Comparison of ENCODE assay signal across 8 cellular contexts in genomic region chr22:29359469-29359868, GRCh38. TPM values are rescaled to one million over a fixed set of nuclear protein-coding genes. Genes with fewer than 3 reads are reported as not detected.
DNase-seq lines count a peak whose midpoint lies in the region; ATAC-seq and TF ChIP-seq lines count a peak whose summit lies in the region.

No MANE protein-coding gene starts in this region.

- intact Hi-C loops in CD8-positive, alpha-beta T cell (cut with DNase I, micrococcal nuclease): no loop called here
- intact Hi-C loops in lower lobe of right lung (cut with DNase I): no loop called here

- no peaks in the 10 kb centered on the region for H3K27me3 Mint-ChIP-seq in CD8-positive, alpha-beta T cell (ENCODE audit: low read depth)
- H3K27me3 Mint-ChIP-seq in stimulated activated naive CD8-positive, alpha-beta T cell treated with anti-CD3 and anti-CD28 coated beads, Interleukin-15, amount 100 ng/mL, for 72 hours: no peaks in the 10 kb centered on the region

- CTCF ChIA-PET in CD8-positive, alpha-beta T cell (lab: Charles Lee): no interaction called here

- H3K27ac Mint-ChIP-seq in CD8-positive, alpha-beta T cell: peak overlapping the region; percentile 34
- peak overlapping the region in 1 of 2 donors; percentile 95 for H3K27ac Mint-ChIP-seq in stimulated activated naive CD8-positive, alpha-beta T cell treated with anti-CD3 and anti-CD28 coated beads, Interleukin-15, amount 100 ng/mL, for 72 hours

- H3K36me3 Mint-ChIP-seq in CD8-positive, alpha-beta T cell: peaks cover 68% of the 10 kb centered on the region

- no peak for ATAC-seq in CD8-positive, alpha-beta T cell
- ATAC-seq in lower lobe of right lung: peak; percentile 65 to 72
- ATAC-seq in stimulated activated naive CD8-positive, alpha-beta T cell treated with anti-CD3 and anti-CD28 coated beads, Interleukin-15, amount 100 ng/mL, for 72 hours: no peak

- H3K4me3 ChIP-seq in CD8-positive, alpha-beta T cell (ENCODE audit: low read depth, low read length): no peak overlapping the region
- H3K4me3 ChIP-seq in NB4 (ENCODE audit: low read depth, low read length) (no peak overlapping the region), lower lobe of right lung (no peak overlapping the region)

- H3K27ac ChIP-seq in CD8-positive, alpha-beta T cell (ENCODE audit: low read depth, low read length): no peak overlapping the region
- H3K27ac ChIP-seq in cingulate gyrus (ENCODE audit: low read depth, low read length) (peak overlapping the region; percentile 16), lower lobe of right lung (no peak overlapping the region)

- DNase-seq in CD8-positive, alpha-beta T cell: no peak
- peak; percentile 60 for DNase-seq in NB4 (ENCODE audit: low read depth)
- no peak for DNase-seq in lower lobe of right lung
- DNase-seq in stimulated activated CD4-positive, alpha-beta T cell treated with anti-CD3 and anti-CD28 coated beads, Interleukin-4, amount 100 ng/mL, for 4 hours: no peak
- DNase-seq in stimulated activated naive CD8-positive, alpha-beta T cell treated with anti-CD3 and anti-CD28 coated beads, Interleukin-15, amount 100 ng/mL, for 72 hours: no peak
- DNase-seq in COLO829 (ENCODE audit: low spot score): no peak
- DNase-seq in cortex of kidney (lab: John Stamatoyannopoulos, UW): no peak

- no peaks in the 10 kb centered on the region for H3K4me1 Mint-ChIP-seq in CD8-positive, alpha-beta T cell (ENCODE audit: low read depth)
- no peaks in the 10 kb centered on the region for H3K4me1 Mint-ChIP-seq in stimulated activated naive CD8-positive, alpha-beta T cell treated with anti-CD3 and anti-CD28 coated beads, Interleukin-15, amount 100 ng/mL, for 72 hours

- H3K27me3 ChIP-seq in CD8-positive, alpha-beta T cell (ENCODE audit: insufficient read depth, low read length): no peaks in the 10 kb centered on the region
- H3K27me3 ChIP-seq in lower lobe of right lung (ENCODE audit: low read depth): no peaks in the 10 kb centered on the region

- H3K9me3 ChIP-seq in CD8-positive, alpha-beta T cell (ENCODE audit: low read length): no peaks in the 10 kb centered on the region
- H3K9me3 ChIP-seq in lower lobe of right lung: no peaks in the 10 kb centered on the region

- no peak for TF ChIP-seq CTCF in CD8-positive, alpha-beta T cell (IDR thresholded peaks at IDR 0.05)
- TF ChIP-seq CTCF in NB4 (IDR thresholded peaks at IDR 0.05; ENCODE audit: low read depth, low read length): peak; percentile 65
- peak; percentile 63 for TF ChIP-seq CTCF in lower lobe of right lung (IDR thresholded peaks at IDR 0.05)

- peaks cover 31% of the 10 kb centered on the region for H3K36me3 ChIP-seq in CD8-positive, alpha-beta T cell (ENCODE audit: insufficient read depth, low read length)
- peaks cover 58% of the 10 kb centered on the region for H3K36me3 ChIP-seq in lower lobe of right lung

- H3K4me3 Mint-ChIP-seq in CD8-positive, alpha-beta T cell: no peak overlapping the region
- H3K4me3 Mint-ChIP-seq in stimulated activated naive CD8-positive, alpha-beta T cell treated with anti-CD3 and anti-CD28 coated beads, Interleukin-15, amount 100 ng/mL, for 72 hours: no peak overlapping the region

- H3K4me1 ChIP-seq in CD8-positive, alpha-beta T cell (ENCODE audit: insufficient read depth, low read length): no peaks in the 10 kb centered on the region
- H3K4me1 ChIP-seq in lower lobe of right lung: peaks cover 22% of the 10 kb centered on the region

- POLR2A ChIA-PET in CD8-positive, alpha-beta T cell (lab: Charles Lee): no interaction called here

- no peak for TF ChIP-seq POLR2A in NB4 (IDR thresholded peaks at IDR 0.05; ENCODE audit: extremely low read depth, insufficient read length)

- H3K9me3 Mint-ChIP-seq in CD8-positive, alpha-beta T cell: no peaks in the 10 kb centered on the region
- H3K9me3 Mint-ChIP-seq in stimulated activated naive CD8-positive, alpha-beta T cell treated with anti-CD3 and anti-CD28 coated beads, Interleukin-15, amount 100 ng/mL, for 72 hours: no peaks in the 10 kb centered on the region

RNA-seq across cellular contexts. Expression of gene AP1B1, which starts 28.9 kb away (rescaled TPM):
- 10 to 100 TPM; 27.9 to 28.1 TPM for total RNA-seq in CD8-positive, alpha-beta T cell
- 70.3 TPM for total RNA-seq in lower lobe of right lung

RNA-seq across cellular contexts. Expression of gene RASL10A, which starts 44.0 kb away (rescaled TPM):
- total RNA-seq in CD8-positive, alpha-beta T cell: under 1 TPM; 0.44 to 0.49 TPM
- total RNA-seq in lower lobe of right lung: 0.83 TPM

RNA-seq across cellular contexts. Expression of gene GAS2L1, which starts 53.0 kb away (rescaled TPM):
- not detected for total RNA-seq in CD8-positive, alpha-beta T cell
- total RNA-seq in lower lobe of right lung: 29.9 TPM

Comparison
In these comparisons a context has a peak if more than half of its experiments do, and no peak if none do; other contexts are left out.
1. ATAC-seq: peak in lower lobe of right lung (2 of 2); none in CD8-positive, alpha-beta T cell (single experiment) and stimulated activated naive CD8-positive, alpha-beta T cell treated with anti-CD3 and anti-CD28 coated beads, Interleukin-15, amount 100 ng/mL, for 72 hours (single experiment).
2. RNA of gene GAS2L1, which starts 53.0 kb away (total RNA-seq): 29.9 TPM in lower lobe of right lung (single experiment); not detected in CD8-positive, alpha-beta T cell; every median in the first group is over 10 times any median in the second.